In the genomic region with DNA sequence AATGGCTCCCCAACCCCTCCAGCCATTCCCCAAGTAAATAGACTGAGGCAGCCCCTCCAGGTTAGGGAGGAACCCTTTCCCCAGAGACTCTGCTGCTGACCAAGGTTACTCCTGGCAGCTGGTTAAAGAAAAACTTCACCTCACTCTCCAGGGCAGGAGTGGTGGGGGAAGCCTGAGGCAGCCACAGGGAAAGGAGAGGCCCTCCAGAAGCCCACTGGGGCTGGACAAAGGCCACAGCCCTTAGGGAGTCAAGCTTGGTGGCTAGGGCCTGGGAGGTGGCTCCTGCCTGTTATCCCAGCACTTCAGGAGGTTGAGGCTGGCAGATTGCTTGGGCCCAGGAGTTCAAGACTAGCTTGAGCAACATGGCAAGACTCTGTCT, we compare ENCODE assay signal across 8 cellular contexts. TPM values are rescaled to one million over a fixed set of nuclear protein-coding genes. Genes with fewer than 3 reads are reported as not detected.
DNase-seq lines count a peak whose midpoint lies in the region; ATAC-seq, FAIRE-seq and TF ChIP-seq lines count a peak whose summit lies in the region.

No MANE protein-coding gene starts in this region.

- peaks cover 0 to 1% of the 10 kb centered on the region in 2 donors for H3K36me3 Mint-ChIP-seq in activated T-cell treated with anti-CD3 and anti-CD28 coated beads, Interleukin-2, amount 50 U/mL, for 72 hours (ENCODE audit: insufficient read depth in 2 of 2)
- H3K36me3 Mint-ChIP-seq in astrocyte (ENCODE audit: low read depth, unreplicated experiment), result no peaks in the 10 kb centered on the region
- H3K36me3 Mint-ChIP-seq in memory B cell, result no peaks in the 10 kb centered on the region

- peaks cover 6% of the 10 kb centered on the region for H4K20me1 ChIP-seq in astrocyte (ENCODE audit: insufficient read depth, low read length)

- H3K4me1 Mint-ChIP-seq in activated T-cell treated with anti-CD3 and anti-CD28 coated beads, Interleukin-2, amount 50 U/mL, for 72 hours (ENCODE audit: low read depth), result peaks cover 38% of the 10 kb centered on the region
- H3K4me1 Mint-ChIP-seq in astrocyte (ENCODE audit: low read depth, unreplicated experiment) (peaks cover 4% of the 10 kb centered on the region), memory B cell (peaks cover 23% of the 10 kb centered on the region)

- no peaks in the 10 kb centered on the region for H3K9me3 Mint-ChIP-seq in activated T-cell treated with anti-CD3 and anti-CD28 coated beads, Interleukin-2, amount 50 U/mL, for 72 hours
- no peaks in the 10 kb centered on the region for H3K9me3 Mint-ChIP-seq in astrocyte (ENCODE audit: unreplicated experiment)
- no peaks in the 10 kb centered on the region for H3K9me3 Mint-ChIP-seq in memory B cell

- TF ChIP-seq CTCF in astrocyte (IDR thresholded peaks at IDR 0.05; ENCODE audit: insufficient read depth, low read depth, low read length), result no peak
- TF ChIP-seq CTCF in tibial nerve (IDR thresholded peaks at IDR 0.05), result no peak

- no peak for TF ChIP-seq EP300 in tibial nerve (IDR thresholded peaks at IDR 0.05)

- H3K4me3 ChIP-seq in astrocyte (ENCODE audit: insufficient read depth, low read depth, low read length) (no peak overlapping the region), tibial nerve (peak overlapping the region in 1 of 4 donors; percentile 59)

- no peak for TF ChIP-seq POLR2A in tibial nerve (IDR thresholded peaks at IDR 0.05)
- no peak for TF ChIP-seq POLR2A in GM12892 (IDR thresholded peaks at IDR 0.05; ENCODE audit: low read depth, low read length)

- no peaks in the 10 kb centered on the region for H3K27me3 Mint-ChIP-seq in activated T-cell treated with anti-CD3 and anti-CD28 coated beads, Interleukin-2, amount 50 U/mL, for 72 hours (ENCODE audit: low read depth)
- H3K27me3 Mint-ChIP-seq in astrocyte (ENCODE audit: low read depth, unreplicated experiment), result no peaks in the 10 kb centered on the region
- no peaks in the 10 kb centered on the region for H3K27me3 Mint-ChIP-seq in memory B cell

- H3K27ac ChIP-seq in astrocyte (ENCODE audit: low read depth, low read length) (no peak overlapping the region), tibial nerve (peak overlapping the region in 3 of 4 donors; percentile 93 to 96 (median 93))

- peaks cover 17% of the 10 kb centered on the region for H3K79me2 ChIP-seq in astrocyte (ENCODE audit: insufficient read depth, low read length)

- H2AFZ ChIP-seq in astrocyte (ENCODE audit: low read depth, low read length), result no peak overlapping the region

- FAIRE-seq in astrocyte (lab: Jason Lieb, UNC) (no peak), GM12892 (lab: Jason Lieb, UNC) (no peak)

- H3K9me3 ChIP-seq in astrocyte (ENCODE audit: insufficient read depth, low read depth, low read length), result no peaks in the 10 kb centered on the region
- H3K9me3 ChIP-seq in tibial nerve, result no peaks in the 10 kb centered on the region

- H3K36me3 ChIP-seq in astrocyte (ENCODE audit: insufficient read depth, low read length), result peaks cover 2% of the 10 kb centered on the region
- peaks cover 0 to 46% (median 0%) of the 10 kb centered on the region in 3 donors for H3K36me3 ChIP-seq in tibial nerve

- H3K27ac Mint-ChIP-seq in activated T-cell treated with anti-CD3 and anti-CD28 coated beads, Interleukin-2, amount 50 U/mL, for 72 hours, result peak overlapping the region; percentile 86
- H3K27ac Mint-ChIP-seq in astrocyte (ENCODE audit: unreplicated experiment), result no peak overlapping the region
- H3K27ac Mint-ChIP-seq in memory B cell, result no peak overlapping the region

- ATAC-seq in activated T-cell treated with anti-CD3 and anti-CD28 coated beads, Interleukin-2, amount 50 U/mL, for 72 hours (replicated peaks in 1 of 2), result no peak
- no peak for ATAC-seq in memory B cell (ENCODE audit: low read depth)
- no peak for ATAC-seq in HG03025 (IDR thresholded peaks at IDR 0.05; ENCODE audit: low FRiP score, unreplicated experiment)

- H3K9ac ChIP-seq in astrocyte (ENCODE audit: low read length), result no peak overlapping the region

- peak overlapping the region; percentile 99 for H3K4me2 ChIP-seq in astrocyte (ENCODE audit: low read length)

- H3K27me3 ChIP-seq in astrocyte (ENCODE audit: insufficient read depth, low read length) (no peaks in the 10 kb centered on the region), tibial nerve (no peaks in the 10 kb centered on the region)

- H3K4me3 Mint-ChIP-seq in activated T-cell treated with anti-CD3 and anti-CD28 coated beads, Interleukin-2, amount 50 U/mL, for 72 hours, result peak overlapping the region; percentile 92 to 99
- peak overlapping the region; percentile 85 for H3K4me3 Mint-ChIP-seq in astrocyte (ENCODE audit: unreplicated experiment)
- peak overlapping the region; percentile 94 for H3K4me3 Mint-ChIP-seq in memory B cell

- no peak for DNase-seq in activated T-cell treated with anti-CD3 and anti-CD28 coated beads, Interleukin-2, amount 50 U/mL, for 72 hours
- DNase-seq in activated T-cell treated with anti-CD3 and anti-CD28 coated beads, Interleukin-2, amount 50 U/mL, for 48 hours, result no peak
- DNase-seq in astrocyte (ENCODE audit: low read depth) (no peak), memory B cell (ENCODE audit: low spot score in 2 of 2) (no peak), tibial nerve (ENCODE audit: low spot score in 2 of 2) (no peak), AML-193 (lab: John Stamatoyannopoulos, UW) (no peak), GM12892 (ENCODE audit: insufficient read length) (no peak)

- peaks cover 15% of the 10 kb centered on the region for H3K4me1 ChIP-seq in astrocyte (ENCODE audit: insufficient read depth, low read length)
- peaks cover 0 to 42% (median 20%) of the 10 kb centered on the region in 4 donors for H3K4me1 ChIP-seq in tibial nerve

RNA-seq across cellular contexts. Expression of a gene that starts 0.9 kb away (rescaled TPM):
- 10 to 100 TPM; 30.2 to 42.4 TPM for total RNA-seq in activated T-cell treated with anti-CD3 and anti-CD28 coated beads, Interleukin-2, amount 50 U/mL, for 72 hours
- total RNA-seq in astrocyte (16.4 and 21.1 TPM in 2 replicates), tibial nerve (10 to 100 TPM; 32.2 to 61.0 (median 45.6) TPM)
- polyA plus RNA-seq in GM12892 (2012; ENCODE audit: missing spikeins), result 42.5 TPM

RNA-seq across cellular contexts. Expression of a gene that starts 9.4 kb away (rescaled TPM):
- total RNA-seq in activated T-cell treated with anti-CD3 and anti-CD28 coated beads, Interleukin-2, amount 50 U/mL, for 72 hours, result 1 to 10 TPM; 6.6 to 8.9 TPM
- total RNA-seq in astrocyte (10.9 and 11.8 TPM in 2 replicates), tibial nerve (10 to 100 TPM; 20.1 to 52.7 (median 22.6) TPM)
- polyA plus RNA-seq in GM12892 (2012; ENCODE audit: missing spikeins), result 7.9 TPM

RNA-seq across cellular contexts. Expression of a gene that starts 10.4 kb away (rescaled TPM):
- 10 to 100 TPM; 52.5 to 54.6 TPM for total RNA-seq in activated T-cell treated with anti-CD3 and anti-CD28 coated beads, Interleukin-2, amount 50 U/mL, for 72 hours
- total RNA-seq in astrocyte (10.3 and 12.3 TPM in 2 replicates), tibial nerve (10 to 100 TPM; 37.5 to 61.4 (median 50.0) TPM)
- polyA plus RNA-seq in GM12892 (2012; ENCODE audit: missing spikeins), result 43.7 TPM

RNA-seq across cellular contexts. Expression of a gene that starts 11.4 kb away (rescaled TPM):
- 1,000 to 10,000 TPM; 1,676 to 1,838 TPM for total RNA-seq in activated T-cell treated with anti-CD3 and anti-CD28 coated beads, Interleukin-2, amount 50 U/mL, for 72 hours
- total RNA-seq in astrocyte (768 and 872 TPM in 2 replicates), tibial nerve (1,000 to 10,000 TPM in 3 of 4 donors, 100 to 1,000 TPM in 1; 809 to 1,472 (median 1,336) TPM)
- 3,428 TPM for polyA plus RNA-seq in GM12892 (2012; ENCODE audit: missing spikeins)

RNA-seq across cellular contexts. Expression of a gene that starts 17.0 kb away (rescaled TPM):
- 10 to 100 TPM; 23.3 to 27.4 TPM for total RNA-seq in activated T-cell treated with anti-CD3 and anti-CD28 coated beads, Interleukin-2, amount 50 U/mL, for 72 hours
- 95.4 and 102 TPM in 2 replicates for total RNA-seq in astrocyte
- total RNA-seq in tibial nerve, result 1,000 to 10,000 TPM in 2 of 4 donors, 100 to 1,000 TPM in 2; 838 to 1,216 (median 1,000) TPM
- polyA plus RNA-seq in GM12892 (2012; ENCODE audit: missing spikeins), result 6.6 TPM
